Comparison of ENCODE assay signal across 18 cellular contexts in genomic region chr10:95635319-95635733, GRCh38.
"Had no signal": no experiment of that assay in that cellular context is flagged by ENCODE, and none has a peak within 500 bp of the region (broad histone marks: within the 10 kb centered on the region; RNA-seq: fewer than 3 reads in every experiment).

No MANE protein-coding gene starts in this region.

- H3K9me3 ChIP-seq: heart right ventricle, left ventricle myocardium inferior, ovary, testis had no signal

- H3K27ac ChIP-seq: heart right ventricle, left ventricle myocardium inferior, ovary, testis had no signal

- H3K4me3 ChIP-seq: heart right ventricle, left ventricle myocardium inferior, ovary, testis had no signal

- ATAC-seq: heart right ventricle, natural killer cell, right cardiac atrium, WTC11 had no signal

- H3K27me3 ChIP-seq: heart right ventricle, ovary, testis had no signal

- H3K36me3 ChIP-seq: ovary had no signal

- DNase-seq: activated naive CD4-positive, alpha-beta T cell; activated T-cell treated with anti-CD3 and anti-CD28 coated beads, Interleukin-2, amount 50 U/mL, for 1 hour; anterior cingulate cortex; caudate nucleus; effector CD4-positive, alpha-beta T cell; erythroblast; foreskin fibroblast; heart right ventricle; kidney glomerular epithelial cell; left ventricle myocardium inferior; natural killer cell; ovary; right cardiac atrium; stimulated activated CD4-positive, alpha-beta T cell treated with anti-CD3 and anti-CD28 coated beads, Interleukin-1b, Interleukin-23, amount 100 ng/mL, for 48 hours; T1000; testis; trophoblast cell had no signal

- H3K4me1 ChIP-seq: heart right ventricle, left ventricle myocardium inferior, testis had no signal
